12 cellular contexts compared by ENCODE assay signal in the genomic region with DNA sequence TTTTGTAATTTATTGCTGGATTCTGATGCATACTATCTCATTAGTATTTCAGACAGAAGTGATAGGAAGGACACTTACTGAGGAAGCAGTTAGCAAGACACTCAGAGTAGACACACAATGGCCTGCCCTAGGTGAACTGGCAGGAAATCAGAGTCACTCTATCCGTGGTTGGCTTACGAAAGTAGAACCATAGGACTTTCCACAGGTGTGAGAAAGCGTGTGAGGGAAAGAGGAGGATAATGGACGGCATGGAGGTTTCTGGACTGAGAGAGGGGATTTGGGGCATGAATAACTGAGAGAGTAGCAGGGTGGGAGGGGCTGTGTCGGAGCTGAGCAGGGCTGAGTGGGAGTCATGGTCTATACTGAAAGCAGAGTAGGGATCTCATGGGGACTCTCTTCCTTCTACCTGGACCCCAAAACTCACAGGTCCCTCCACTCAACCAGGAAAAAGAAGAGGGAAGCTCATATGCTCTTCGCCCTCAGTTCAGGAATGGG. TPM values are rescaled to one million over a fixed set of nuclear protein-coding genes. Genes with fewer than 3 reads are reported as not detected.
DNase-seq lines count a peak whose midpoint lies in the region; ATAC-seq and TF ChIP-seq lines count a peak whose summit lies in the region.
"Had no signal": no experiment of that assay in that cellular context is flagged by ENCODE, and none has a peak within 500 bp of the region (broad histone marks: within the 10 kb centered on the region; RNA-seq: fewer than 3 reads in every experiment).

No MANE protein-coding gene starts in this region.

- no peak overlapping the region for H3K18ac ChIP-seq in neuronal stem cell (ENCODE audit: low read length)

- no peak overlapping the region for H3K4ac ChIP-seq in neuronal stem cell (ENCODE audit: low read length)

- H3K9ac ChIP-seq in liver (ENCODE audit: low read depth in 1 of 2, low read length in 2 of 2) = no peak overlapping the region
- no peak overlapping the region for H3K9ac ChIP-seq in neuronal stem cell (ENCODE audit: low read depth, low read length, poor library complexity)

- 72% methylated on average over 6 of the region's 6 CpGs for WGBS in liver
- no CpG with 5 or more reads among the region's 6 CpGs for WGBS in neuronal stem cell (ENCODE audit: extremely low coverage in 2 of 2, insufficient read length in 2 of 2, insufficient replicate concordance in 1 of 2), 2 donors

- no peak overlapping the region for H2BK5ac ChIP-seq in neuronal stem cell (ENCODE audit: low read length)

- H3K79me1 ChIP-seq in neuronal stem cell (ENCODE audit: low read depth, low read length) = no peaks in the 10 kb centered on the region

- no peak for TF ChIP-seq CTCF in liver (IDR thresholded peaks at IDR 0.05; ENCODE audit: low read depth, low read length, missing input control)

- H3K14ac ChIP-seq in neuronal stem cell (ENCODE audit: low read length) = no peak overlapping the region

- H3K4me1 ChIP-seq in liver (ENCODE audit: control insufficient read depth in 4 of 4, insufficient read depth in 4 of 4, low read length in 3 of 4) (peaks cover 0 to 10% (median 4%) of the 10 kb centered on the region in 4 donors), neuronal stem cell (ENCODE audit: control insufficient read depth in 2 of 2, insufficient read depth in 1 of 2, low read depth in 1 of 2, low read length in 2 of 2) (no peaks in the 10 kb centered on the region)
- H3K4me1 ChIP-seq: right atrium auricular region had no signal

- no peak overlapping the region for H4K91ac ChIP-seq in neuronal stem cell (ENCODE audit: low read depth, low read length, poor library complexity)

- no peak overlapping the region for H2BK120ac ChIP-seq in neuronal stem cell (ENCODE audit: low read depth, low read length)

- H3K4me2 ChIP-seq in neuronal stem cell (ENCODE audit: insufficient read depth, low read length, poor library complexity, severe bottlenecking) = no peak overlapping the region

- H2AFZ ChIP-seq in neuronal stem cell (ENCODE audit: low read length) = no peak overlapping the region

- H3K27ac ChIP-seq in liver (ENCODE audit: low read depth in 1 of 2, low read length in 2 of 2) (peak overlapping the region; percentile 58 to 88), neuronal stem cell (replicated peaks; ENCODE audit: low read length) (no peak overlapping the region)
- H3K27ac ChIP-seq: right atrium auricular region had no signal

- H3K9me3 ChIP-seq in liver (ENCODE audit: control insufficient read depth in 4 of 4, low read length in 3 of 4) (no peaks in the 10 kb centered on the region), neuronal stem cell (replicated peaks in 1 of 2; ENCODE audit: control insufficient read depth in 2 of 2, insufficient read depth in 1 of 2, low read depth in 1 of 2, low read length in 2 of 2) (no peaks in the 10 kb centered on the region)
- H3K9me3 ChIP-seq: right atrium auricular region had no signal

- H2AK5ac ChIP-seq in neuronal stem cell (ENCODE audit: low read depth, low read length) = no peak overlapping the region

- H2BK15ac ChIP-seq in neuronal stem cell (ENCODE audit: low read length) = no peak overlapping the region

- TF ChIP-seq RAD21 in liver (IDR thresholded peaks at IDR 0.05) = no peak

- H3K4me3 ChIP-seq in liver (ENCODE audit: low read depth in 1 of 3, low read length in 3 of 3) (no peak overlapping the region), neuronal stem cell (ENCODE audit: low read length in 2 of 2) (no peak overlapping the region)

- H3K36me3 ChIP-seq in liver (ENCODE audit: control insufficient read depth in 4 of 4, insufficient read depth in 3 of 4, low read depth in 1 of 4, low read length in 3 of 4) (no peaks in the 10 kb centered on the region), neuronal stem cell (replicated peaks in 1 of 2; ENCODE audit: control insufficient read depth in 2 of 2, insufficient read depth in 2 of 2, low read length in 2 of 2) (no peaks in the 10 kb centered on the region)
- H3K36me3 ChIP-seq: right atrium auricular region had no signal

- no peaks in the 10 kb centered on the region for H3K27me3 ChIP-seq in liver (ENCODE audit: control insufficient read depth in 4 of 4, insufficient read depth in 4 of 4, low read length in 3 of 4)
- H3K27me3 ChIP-seq in neuronal stem cell (ENCODE audit: control insufficient read depth in 3 of 3, insufficient read depth in 3 of 3, low read depth in 1 of 3, low read length in 3 of 3) = peaks cover 0 to 26% (median 0%) of the 10 kb centered on the region in 3 experiments
- H3K27me3 ChIP-seq: right atrium auricular region had no signal

- H3K23ac ChIP-seq in neuronal stem cell (ENCODE audit: low read depth, low read length, poor library complexity) = no peak overlapping the region

- H2BK12ac ChIP-seq in neuronal stem cell (ENCODE audit: low read length) = no peak overlapping the region

- H4K8ac ChIP-seq in neuronal stem cell (ENCODE audit: low read depth, low read length) = no peak overlapping the region

- peak; percentile 41 for ATAC-seq in GM21723 (IDR thresholded peaks at IDR 0.05; ENCODE audit: unreplicated experiment)
- no peak for ATAC-seq in GM21526 (IDR thresholded peaks at IDR 0.05; ENCODE audit: low FRiP score, unreplicated experiment)
- ATAC-seq in HG02642 (IDR thresholded peaks at IDR 0.05; ENCODE audit: poor library complexity, unreplicated experiment) = no peak

- DNase-seq in COLO668 (lab: John Stamatoyannopoulos, UW; ENCODE audit: unreplicated experiment) (peak; percentile 25), neuronal stem cell (ENCODE audit: low spot score) (no peak)
- peak; percentile 18 for DNase-seq in activated CD4-positive, alpha-beta T cell treated with anti-CD3 and anti-CD28 coated beads for 48 hours
- DNase-seq: DMS 273 treated with DMSO at 0.1 percent for 48 hours, NCI-H1436 had no signal

TF ChIP-seq in liver, 16 proteins besides CTCF, POLR2A, EP300 and RAD21:
- TF ChIP-seq, protein P1, sequence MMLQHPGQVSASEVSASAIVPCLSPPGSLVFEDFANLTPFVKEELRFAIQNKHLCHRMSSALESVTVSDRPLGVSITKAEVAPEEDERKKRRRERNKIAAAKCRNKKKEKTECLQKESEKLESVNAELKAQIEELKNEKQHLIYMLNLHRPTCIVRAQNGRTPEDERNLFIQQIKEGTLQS (IDR thresholded peaks at IDR 0.05) = no peak
- no peak for TF ChIP-seq HNF4A (conservative IDR thresholded peaks at IDR 0.05)

RNA-seq across cellular contexts. Expression of gene EID2, which starts 18.7 kb away (rescaled TPM):
- total RNA-seq in liver = 1 to 10 TPM; 3.3 to 8.5 TPM
- polyA plus RNA-seq in liver = 1 to 10 TPM; 1.5 to 5.7 TPM
- 27.4 TPM for polyA plus RNA-seq in neuronal stem cell (2013, experiment 1 of 2)
- 28.6 TPM for polyA plus RNA-seq in neuronal stem cell (2013, experiment 2 of 2)

RNA-seq across cellular contexts. Expression of gene EID2B, which starts 26.0 kb away (rescaled TPM):
- 1 to 10 TPM; 1.1 to 1.4 TPM for total RNA-seq in liver
- 1 to 10 TPM in 1 of 2 donors, under 1 TPM in 1; 0.38 to 1.1 TPM for polyA plus RNA-seq in liver
- polyA plus RNA-seq in neuronal stem cell (2013, experiment 1 of 2) = 9.6 TPM
- polyA plus RNA-seq in neuronal stem cell (2013, experiment 2 of 2) = 10.4 TPM

RNA-seq across cellular contexts. Expression of gene LGALS13, which starts 43.7 kb away (rescaled TPM):
- total RNA-seq in liver = not detected
- not detected for polyA plus RNA-seq in liver
- polyA plus RNA-seq in neuronal stem cell (2013, experiment 1 of 2) = not detected
- not detected for polyA plus RNA-seq in neuronal stem cell (2013, experiment 2 of 2)
- total RNA-seq: mucosa of gallbladder, right atrium auricular region, ureter had no signal

RNA-seq across cellular contexts. Expression of gene SELENOV, which starts 43.7 kb away (rescaled TPM):
- not detected for total RNA-seq in liver
- not detected for polyA plus RNA-seq in liver
- polyA plus RNA-seq in neuronal stem cell (2013, experiment 1 of 2) = 4.2 TPM
- 4.3 TPM for polyA plus RNA-seq in neuronal stem cell (2013, experiment 2 of 2)
- total RNA-seq: mucosa of gallbladder, right atrium auricular region, ureter had no signal

RNA-seq across cellular contexts. Expression of gene DLL3, which starts 59.9 kb away (rescaled TPM):
- total RNA-seq in liver = not detected
- polyA plus RNA-seq in liver = not detected
- 4.0 TPM for polyA plus RNA-seq in neuronal stem cell (2013, experiment 1 of 2)
- polyA plus RNA-seq in neuronal stem cell (2013, experiment 2 of 2) = 4.0 TPM
- total RNA-seq: mucosa of gallbladder, right atrium auricular region, ureter had no signal
